In the genomic region with DNA sequence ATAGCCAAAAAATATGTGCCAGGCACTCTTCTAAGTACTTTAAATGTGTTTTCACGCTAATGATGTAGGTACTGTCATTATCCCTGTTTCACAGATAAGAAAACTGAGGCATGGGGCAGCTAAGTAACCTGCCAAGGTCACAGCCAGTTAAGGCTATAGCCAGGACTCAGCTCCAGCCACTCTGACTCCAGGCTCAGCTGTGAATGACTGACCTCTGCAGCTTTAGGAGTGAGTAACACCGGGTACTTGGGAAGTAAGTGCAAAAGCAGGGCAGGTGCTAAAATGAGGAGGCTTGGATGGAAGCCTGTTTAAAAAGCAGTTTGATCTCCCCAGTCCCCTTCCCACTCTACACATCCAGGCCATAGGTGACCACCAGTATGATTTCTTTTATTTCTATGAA, we compare ENCODE assay signal across 28 cellular contexts. TPM values are rescaled to one million over a fixed set of nuclear protein-coding genes. Genes with fewer than 3 reads are reported as not detected.
A peak's percentile ranks its signal among the peaks of the same experiment; 100 is the strongest.
DNase-seq lines count a peak whose midpoint lies in the region; ATAC-seq and TF ChIP-seq lines count a peak whose summit lies in the region.
"Had no signal": no experiment of that assay in that cellular context is flagged by ENCODE, and none has a peak within 500 bp of the region (broad histone marks: within the 10 kb centered on the region; RNA-seq: fewer than 3 reads in every experiment).

No MANE protein-coding gene starts in this region.

- no peak overlapping the region for H3K9ac ChIP-seq in IMR-90 (ENCODE audit: low read depth, low read length)
- H3K9ac ChIP-seq: BLaER1 had no signal

- ATAC-seq in IMR-90 (ENCODE audit: low read depth), result peak; percentile 37; the same call in 1 of the 2 replicates
- ATAC-seq: gastroesophageal sphincter, left lobe of liver had no signal

- H2BK5ac ChIP-seq in IMR-90 (ENCODE audit: low read depth, low read length, poor library complexity, severe bottlenecking), result no peak overlapping the region

- in situ Hi-C loops in ACHN (cut with HindIII; ENCODE audit: low pct_ligation_motif_present, low pct_unique_long_range_greater_than_20kb, low sequenced_read_pairs), result no loop called here
- in situ Hi-C loops in IMR-90 (cut with MboI; ENCODE audit: low sequenced_read_pairs), result no loop called here

- no peak overlapping the region for H3K27ac ChIP-seq in IMR-90 (ENCODE audit: insufficient read depth, low read length)
- H3K27ac ChIP-seq: BLaER1, esophagus squamous epithelium, gastroesophageal sphincter, ovary, RWPE1, testis had no signal

- DNase-seq in ACHN (peak; percentile 15), IMR-90 (no peak), amniotic epithelial cell (ENCODE audit: low read depth) (peak; percentile 10), islet precursor cell (peak; percentile 52), MG63 (no peak), dermis blood vessel endothelial cell (no peak), NCI-H1105 treated with DMSO at 0.1 percent for 48 hours (lab: John Stamatoyannopoulos, UW) (no peak), 8988T (no peak)
- DNase-seq: activated CD4-positive, alpha-beta memory T cell treated with anti-CD3 and anti-CD28 coated beads for 36 hours; activated CD4-positive, CD25-positive, alpha-beta regulatory T cell treated with anti-CD3 and anti-CD28 coated beads, Interleukin-2, amount 50 U/mL, for 72 hours; activated naive CD4-positive, alpha-beta T cell treated with Interleukin-2 at 50 U/mL for 16 hours; DMS153; esophagus squamous epithelium; H7; immature natural killer cell; Karpas-422; NCI-H1694; NCI-H446; NCI-H748 treated with DMSO at 0.1 percent for 48 hours; ovary; stimulated activated CD4-positive, alpha-beta T cell treated with anti-CD3 and anti-CD28 coated beads, Interleukin-1b, Interleukin-23, amount 100 ng/mL, for 48 hours; T-helper 2 cell; testis had no signal

- TF ChIP-seq RAD21 in IMR-90 (IDR thresholded peaks at IDR 0.05; ENCODE audit: low read length), result peak; percentile 34; the same call in 1 of the 2 replicates

- POLR2A ChIA-PET in IMR-90 (lab: Charles Lee; ENCODE audit: unreplicated experiment), result no interaction called here

- no peak for TF ChIP-seq POLR2A in IMR-90 (IDR thresholded peaks at IDR 0.05; ENCODE audit: low read depth, low read length)

- H3K4me1 ChIP-seq in IMR-90 (ENCODE audit: control insufficient read depth, insufficient read depth, low read length), result no peaks in the 10 kb centered on the region
- H3K4me1 ChIP-seq: BLaER1, esophagus squamous epithelium, gastroesophageal sphincter, testis had no signal

- no peak overlapping the region for H3K56ac ChIP-seq in IMR-90 (ENCODE audit: extremely low read depth, insufficient read depth, low read length)

- no peaks in the 10 kb centered on the region for H4K20me1 ChIP-seq in IMR-90 (ENCODE audit: insufficient read depth, low read length)
- H4K20me1 ChIP-seq: BLaER1 had no signal

- no peak overlapping the region for H2AK9ac ChIP-seq in IMR-90 (replicated peaks; ENCODE audit: low read depth, low read length, poor library complexity)

- no peak overlapping the region for H2AK5ac ChIP-seq in IMR-90 (ENCODE audit: low read depth, low read length)

- no peak for TF ChIP-seq CTCF in IMR-90 (conservative IDR thresholded peaks at IDR 0.05; ENCODE audit: low read depth, low read length)

- H3K9me3 ChIP-seq in IMR-90 (ENCODE audit: control insufficient read depth, insufficient read depth, low read length) (no peaks in the 10 kb centered on the region), MG63 (no peaks in the 10 kb centered on the region)
- H3K9me3 ChIP-seq: BLaER1, esophagus squamous epithelium, ovary, testis had no signal

- dilution Hi-C loops in IMR-90 (cut with HindIII; ENCODE audit: low sequenced_read_pairs, unreplicated experiment), result no loop called here

- H4K91ac ChIP-seq in IMR-90 (ENCODE audit: insufficient read depth, low read depth, low read length), result no peak overlapping the region

- H2BK15ac ChIP-seq in IMR-90 (ENCODE audit: low read depth, low read length), result no peak overlapping the region

- H3K36me3 ChIP-seq in IMR-90 (ENCODE audit: control insufficient read depth, insufficient read depth, low read length), result no peaks in the 10 kb centered on the region
- H3K36me3 ChIP-seq in MG63, result no peaks in the 10 kb centered on the region
- H3K36me3 ChIP-seq: BLaER1, esophagus squamous epithelium, gastroesophageal sphincter, ovary had no signal

- H2BK20ac ChIP-seq in IMR-90 (ENCODE audit: low read depth, low read length), result no peak overlapping the region

- no peak overlapping the region for H2AFZ ChIP-seq in IMR-90 (replicated peaks; ENCODE audit: low read length, poor library complexity)

- no peak overlapping the region for H3K14ac ChIP-seq in IMR-90 (replicated peaks; ENCODE audit: low read depth, low read length)

- no peak overlapping the region for H4K5ac ChIP-seq in IMR-90 (ENCODE audit: low read depth, low read length)

- no TSS peak for BruUV-seq in IMR-90 (replicated peaks; lab: Mats Ljungman, UMichigan)

- WGBS in IMR-90 (ENCODE audit: extremely low coverage in 2 of 2, insufficient read length in 1 of 2), 2 experiments, result no CpG with 5 or more reads among the region's 2 CpGs

- no peak overlapping the region for H3K4me2 ChIP-seq in IMR-90 (ENCODE audit: low read depth, low read length)
- H3K4me2 ChIP-seq: BLaER1 had no signal

- H3K4ac ChIP-seq in IMR-90 (ENCODE audit: low read depth, low read length), result no peak overlapping the region

- H4K8ac ChIP-seq in IMR-90 (ENCODE audit: low read depth in 2 of 2, low read length in 2 of 2), result no peak overlapping the region

- H3K23ac ChIP-seq in IMR-90 (ENCODE audit: low read depth, low read length), result no peak overlapping the region

- H2BK120ac ChIP-seq in IMR-90 (ENCODE audit: low read depth, low read length), result no peak overlapping the region

- CTCF ChIA-PET in IMR-90 (lab: Yijun Ruan, JAX), result no interaction called here

- H3K18ac ChIP-seq in IMR-90 (ENCODE audit: low read depth, low read length), result no peak overlapping the region

- no peaks in the 10 kb centered on the region for H3K9me1 ChIP-seq in IMR-90 (ENCODE audit: insufficient read depth, low read length)

- intact Hi-C loops in IMR-90 (cut with micrococcal nuclease), result no loop called here

- H3K27me3 ChIP-seq in IMR-90 (ENCODE audit: control insufficient read depth, insufficient read depth, low read length) (no peaks in the 10 kb centered on the region; the same call in 1 of the 2 replicates), MG63 (no peaks in the 10 kb centered on the region)
- H3K27me3 ChIP-seq: BLaER1, ovary, testis had no signal

- H3K4me3 ChIP-seq in IMR-90 (ENCODE audit: insufficient read depth, low read depth, low read length), result no peak overlapping the region
- no peak overlapping the region for H3K4me3 ChIP-seq in MG63
- H3K4me3 ChIP-seq: BLaER1, esophagus squamous epithelium, gastroesophageal sphincter, ovary, testis had no signal

- H3K79me1 ChIP-seq in IMR-90 (ENCODE audit: low read depth in 1 of 2, low read length in 2 of 2), result no peaks in the 10 kb centered on the region

TF ChIP-seq in IMR-90, 13 proteins besides CTCF, POLR2A, EP300 and RAD21:
- TF ChIP-seq RFX5 (IDR thresholded peaks at IDR 0.05; ENCODE audit: low read depth, low read length) (no peak), MAZ (IDR thresholded peaks at IDR 0.05; ENCODE audit: borderline replicate concordance, low read depth, low read length) (no peak), BHLHE40 (IDR thresholded peaks at IDR 0.05; ENCODE audit: low read depth, low read length) (no peak), FOS (IDR thresholded peaks at IDR 0.05; ENCODE audit: low read depth, low read length) (no peak)
- TF ChIP-seq, protein P1, sequence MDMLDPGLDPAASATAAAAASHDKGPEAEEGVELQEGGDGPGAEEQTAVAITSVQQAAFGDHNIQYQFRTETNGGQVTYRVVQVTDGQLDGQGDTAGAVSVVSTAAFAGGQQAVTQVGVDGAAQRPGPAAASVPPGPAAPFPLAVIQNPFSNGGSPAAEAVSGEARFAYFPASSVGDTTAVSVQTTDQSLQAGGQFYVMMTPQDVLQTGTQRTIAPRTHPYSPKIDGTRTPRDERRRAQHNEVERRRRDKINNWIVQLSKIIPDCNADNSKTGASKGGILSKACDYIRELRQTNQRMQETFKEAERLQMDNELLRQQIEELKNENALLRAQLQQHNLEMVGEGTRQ (IDR thresholded peaks at IDR 0.05; ENCODE audit: low read depth, low read length), result no peak

RNA-seq across cellular contexts. Expression of gene SHC3, which starts 10.6 kb away (rescaled TPM):
- total RNA-seq in IMR-90 (2012; rRNA removed), result 13.3 and 13.9 TPM in 2 replicates
- polyA plus RNA-seq in IMR-90 (2012; rRNA removed), result 4.5 and 5.9 TPM in 2 replicates
- 2.0 and 2.7 TPM in 2 replicates for polyA plus RNA-seq in IMR-90 (2012; cell fraction: cytosol; rRNA removed)
- 7.7 and 10.1 TPM in 2 replicates for polyA plus RNA-seq in IMR-90 (2012; cell fraction: nucleus; rRNA removed; ENCODE audit: low replicate concordance)
- total RNA-seq in MG63 (2014; rRNA removed; shearing (Covaris generic); ENCODE audit: low replicate concordance), result 0.69 TPM in 1 of 2 replicates, not detected in the other
- total RNA-seq in dermis blood vessel endothelial cell, result 0.05 and 0.17 TPM in 2 replicates
- total RNA-seq: activated CD4-positive, alpha-beta memory T cell treated with anti-CD3 and anti-CD28 coated beads for 36 hours; G401 had no signal
- polyA plus RNA-seq: immature natural killer cell had no signal

Comparison
In these comparisons a context has a peak if more than half of its experiments do, and no peak if none do; other contexts are left out.
1. DNase-seq: peak in ACHN (single experiment), amniotic epithelial cell (single experiment) and islet precursor cell (single experiment); none in IMR-90 (single experiment), MG63 (single experiment), dermis blood vessel endothelial cell (single experiment), NCI-H1105 treated with DMSO at 0.1 percent for 48 hours (single experiment) and 8988T (single experiment).